ENCODE assay signal across 18 cellular contexts in genomic region chr1:113749402-113749801, GRCh38. TPM values are rescaled to one million over a fixed set of nuclear protein-coding genes. Genes with fewer than 3 reads are reported as not detected.
A peak's percentile ranks its signal among the peaks of the same experiment; 100 is the strongest.
DNase-seq lines count a peak whose midpoint lies in the region; ATAC-seq, FAIRE-seq and TF ChIP-seq lines count a peak whose summit lies in the region.
"Had no signal": no experiment of that assay in that cellular context is flagged by ENCODE, and none has a peak within 500 bp of the region (broad histone marks: within the 10 kb centered on the region; RNA-seq: fewer than 3 reads in every experiment).

No MANE protein-coding gene starts in this region.

- no peak overlapping the region for H3K4me2 ChIP-seq in K562 (ENCODE audit: insufficient read depth, low read length)
- no peak overlapping the region for H3K4me2 ChIP-seq in smooth muscle cell
- H3K4me2 ChIP-seq: GM23338 had no signal

- no peak for ATAC-seq in activated CD8-positive, alpha-beta T cell treated with anti-CD3 and anti-CD28 coated beads for 36 hours
- no peak for ATAC-seq in activated CD8-positive, alpha-beta T cell treated with anti-CD3 and anti-CD28 coated beads, Interleukin-2, amount 10 ng/mL, durations not matched to agents 7 days and 5 days
- ATAC-seq in K562, result peak; percentile 56
- no peak for ATAC-seq in stimulated activated naive B cell treated with anti-CD40 and anti-IgM and Interleukin-4, amounts not matched to agents 10 μg/mL and 1 μg/mL and 100 μg/mL, for 72 hours (replicated peaks)
- ATAC-seq in stimulated activated naive CD8-positive, alpha-beta T cell treated with anti-CD3 and anti-CD28 coated beads, Interleukin-15, amount 100 ng/mL, for 72 hours, result no peak
- ATAC-seq: GM23338, HCT116 had no signal

- H3K27me3 ChIP-seq in K562 (ENCODE audit: control insufficient read depth in 2 of 2, insufficient read depth in 2 of 2, low read length in 2 of 2) (no peaks in the 10 kb centered on the region), smooth muscle cell (ENCODE audit: low read depth) (no peaks in the 10 kb centered on the region)

- H3K4me3 ChIP-seq in K562 (no peak overlapping the region), smooth muscle cell (no peak overlapping the region)
- H3K4me3 ChIP-seq: GM23338 had no signal

- no TSS peak for BruUV-seq in K562 (replicated peaks; lab: Mats Ljungman, UMichigan)

- H3K9me3 ChIP-seq in K562 (replicated peaks; ENCODE audit: control insufficient read depth, insufficient read depth, low read depth, low read length) (no peaks in the 10 kb centered on the region), smooth muscle cell (replicated peaks; ENCODE audit: low read depth) (no peaks in the 10 kb centered on the region)

- H3K36me3 ChIP-seq in K562 (ENCODE audit: control insufficient read depth, insufficient read depth, low read length) (peaks cover 53% of the 10 kb centered on the region), smooth muscle cell (ENCODE audit: low read depth) (no peaks in the 10 kb centered on the region)

- CTCF ChIA-PET in activated CD8-positive, alpha-beta T cell treated with anti-CD3 and anti-CD28 coated beads for 36 hours (lab: Charles Lee), result no interaction called here
- CTCF ChIA-PET in activated CD8-positive, alpha-beta T cell treated with anti-CD3 and anti-CD28 coated beads, Interleukin-2, amount 10 ng/mL, durations not matched to agents 7 days and 5 days (lab: Charles Lee), result no interaction called here
- CTCF ChIA-PET in K562 (lab: Yijun Ruan, JAX; ENCODE audit: low intra/inter-chr PET ratio), result no interaction called here

- H3K4me1 ChIP-seq in K562 (replicated peaks in 1 of 2; ENCODE audit: control insufficient read depth in 2 of 2, insufficient read depth in 2 of 2, low read length in 2 of 2), result peaks cover 0 to 3% of the 10 kb centered on the region in 2 experiments; a peak in 1 of 5 replicates
- peaks cover 8% of the 10 kb centered on the region for H3K4me1 ChIP-seq in smooth muscle cell (ENCODE audit: low read depth)

- H3K27ac ChIP-seq in K562 (ENCODE audit: extremely low read depth, low read depth, low read length) (no peak overlapping the region), smooth muscle cell (ENCODE audit: low read depth) (peak overlapping the region; percentile 4)

- 27% methylated on average over 3 of the region's 3 CpGs for whole genome bisulfite sequencing in K562 (ENCODE audit: insufficient coverage, low coverage, missing lambda C conversion rate)
- 29% methylated on average over 3 of the region's 3 CpGs for WGBS in smooth muscle cell (ENCODE audit: low lambda C conversion rate)

- no peak for TF ChIP-seq POLR2A in K562 (conservative IDR thresholded peaks at IDR 0.05)

- TF ChIP-seq EP300 in K562 (IDR thresholded peaks at IDR 0.05; ENCODE audit: low read length), result no peak

- no peaks in the 10 kb centered on the region for H4K20me1 ChIP-seq in K562 (replicated peaks; ENCODE audit: control insufficient read depth, insufficient read depth, low read length)
- H4K20me1 ChIP-seq in smooth muscle cell (ENCODE audit: low read depth), result peaks cover under 1% of the 10 kb centered on the region

- H3K9me1 ChIP-seq in K562 (ENCODE audit: control insufficient read depth, insufficient read depth, low read length), result no peaks in the 10 kb centered on the region

- DNase-seq in activated CD8-positive, alpha-beta T cell treated with anti-CD3 and anti-CD28 coated beads for 36 hours, result no peak
- no peak for DNase-seq in activated CD8-positive, alpha-beta T cell treated with anti-CD3 and anti-CD28 coated beads, Interleukin-2, amount 10 ng/mL, durations not matched to agents 7 days and 5 days
- DNase-seq in K562 (ENCODE audit: extremely low read depth in 1 of 4, low spot score in 3 of 4) (peak; percentile 23 to 49 (median 32)), smooth muscle cell (lab: John Stamatoyannopoulos, UW; ENCODE audit: unreplicated experiment) (no peak)
- DNase-seq in stimulated activated naive B cell treated with anti-CD40 and anti-IgM and Interleukin-4, amounts not matched to agents 10 μg/mL and 1 μg/mL and 100 μg/mL, for 72 hours, result no peak
- DNase-seq in stimulated activated naive CD8-positive, alpha-beta T cell treated with anti-CD3 and anti-CD28 coated beads, Interleukin-15, amount 100 ng/mL, for 72 hours, result no peak
- DNase-seq: C1 segment of cervical spinal cord; Calu3; CD4-positive, alpha-beta memory T cell; COR-L47; DMS53; DMS79 treated with DMSO at 0.1 percent for 48 hours; GF-D8; H9 had no signal

- no peak overlapping the region for H3K4me3 Mint-ChIP-seq in activated CD8-positive, alpha-beta T cell treated with anti-CD3 and anti-CD28 coated beads for 36 hours
- H3K4me3 Mint-ChIP-seq in activated CD8-positive, alpha-beta T cell treated with anti-CD3 and anti-CD28 coated beads, Interleukin-2, amount 10 ng/mL, durations not matched to agents 7 days and 5 days, result no peak overlapping the region
- H3K4me3 Mint-ChIP-seq in stimulated activated naive B cell treated with anti-CD40 and anti-IgM and Interleukin-4, amounts not matched to agents 10 μg/mL and 1 μg/mL and 100 μg/mL, for 72 hours, result no peak overlapping the region
- H3K4me3 Mint-ChIP-seq in stimulated activated naive CD8-positive, alpha-beta T cell treated with anti-CD3 and anti-CD28 coated beads, Interleukin-15, amount 100 ng/mL, for 72 hours, result no peak overlapping the region
- H3K4me3 Mint-ChIP-seq: CD4-positive, alpha-beta memory T cell; GM23338; H9 had no signal

- POLR2A ChIA-PET in activated CD8-positive, alpha-beta T cell treated with anti-CD3 and anti-CD28 coated beads for 36 hours (lab: Charles Lee), result interaction anchor here (0.7 kb wide), 1 partner anchor 113 kb away, joined by 3 read pairs; no protein-coding TSS in a partner anchor
- POLR2A ChIA-PET in activated CD8-positive, alpha-beta T cell treated with anti-CD3 and anti-CD28 coated beads, Interleukin-2, amount 10 ng/mL, durations not matched to agents 7 days and 5 days (lab: Charles Lee), result no interaction called here
- POLR2A ChIA-PET in K562 (lab: Yijun Ruan, JAX), result interaction anchor here (0.5 to 4.0 kb wide), 5 partner anchors 9 to 675 kb away, joined by 3 to 27 read pairs (median 3); partner anchors contain the start of gene PHTF1

- H3K27me3 Mint-ChIP-seq in activated CD8-positive, alpha-beta T cell treated with anti-CD3 and anti-CD28 coated beads for 36 hours, result no peaks in the 10 kb centered on the region
- H3K27me3 Mint-ChIP-seq in activated CD8-positive, alpha-beta T cell treated with anti-CD3 and anti-CD28 coated beads, Interleukin-2, amount 10 ng/mL, durations not matched to agents 7 days and 5 days (ENCODE audit: low read depth), result no peaks in the 10 kb centered on the region
- H3K27me3 Mint-ChIP-seq in stimulated activated naive B cell treated with anti-CD40 and anti-IgM and Interleukin-4, amounts not matched to agents 10 μg/mL and 1 μg/mL and 100 μg/mL, for 72 hours, result no peaks in the 10 kb centered on the region
- no peaks in the 10 kb centered on the region for H3K27me3 Mint-ChIP-seq in stimulated activated naive CD8-positive, alpha-beta T cell treated with anti-CD3 and anti-CD28 coated beads, Interleukin-15, amount 100 ng/mL, for 72 hours
- H3K27me3 Mint-ChIP-seq: CD4-positive, alpha-beta memory T cell had no signal

- H3K79me2 ChIP-seq in K562 (ENCODE audit: control insufficient read depth, insufficient read depth, low read length) (no peaks in the 10 kb centered on the region), smooth muscle cell (ENCODE audit: low read depth) (peaks cover 31% of the 10 kb centered on the region)

- peak overlapping the region; percentile 34 for H3K27ac Mint-ChIP-seq in activated CD8-positive, alpha-beta T cell treated with anti-CD3 and anti-CD28 coated beads for 36 hours
- H3K27ac Mint-ChIP-seq in activated CD8-positive, alpha-beta T cell treated with anti-CD3 and anti-CD28 coated beads, Interleukin-2, amount 10 ng/mL, durations not matched to agents 7 days and 5 days, result no peak overlapping the region
- no peak overlapping the region for H3K27ac Mint-ChIP-seq in stimulated activated naive B cell treated with anti-CD40 and anti-IgM and Interleukin-4, amounts not matched to agents 10 μg/mL and 1 μg/mL and 100 μg/mL, for 72 hours
- no peak overlapping the region for H3K27ac Mint-ChIP-seq in stimulated activated naive CD8-positive, alpha-beta T cell treated with anti-CD3 and anti-CD28 coated beads, Interleukin-15, amount 100 ng/mL, for 72 hours
- H3K27ac Mint-ChIP-seq: GM23338 had no signal

- H2AFZ ChIP-seq in K562 (ENCODE audit: low read depth, low read length) (no peak overlapping the region), smooth muscle cell (ENCODE audit: low read depth) (no peak overlapping the region)
- H2AFZ ChIP-seq: GM23338 had no signal

- no peaks in the 10 kb centered on the region for H3K4me1 Mint-ChIP-seq in activated CD8-positive, alpha-beta T cell treated with anti-CD3 and anti-CD28 coated beads for 36 hours (ENCODE audit: low read depth)
- H3K4me1 Mint-ChIP-seq in activated CD8-positive, alpha-beta T cell treated with anti-CD3 and anti-CD28 coated beads, Interleukin-2, amount 10 ng/mL, durations not matched to agents 7 days and 5 days (ENCODE audit: low read depth), result peaks cover 3% of the 10 kb centered on the region
- peaks cover 6 to 16% of the 10 kb centered on the region in 2 donors for H3K4me1 Mint-ChIP-seq in stimulated activated naive B cell treated with anti-CD40 and anti-IgM and Interleukin-4, amounts not matched to agents 10 μg/mL and 1 μg/mL and 100 μg/mL, for 72 hours
- peaks cover 11% of the 10 kb centered on the region for H3K4me1 Mint-ChIP-seq in stimulated activated naive CD8-positive, alpha-beta T cell treated with anti-CD3 and anti-CD28 coated beads, Interleukin-15, amount 100 ng/mL, for 72 hours
- H3K4me1 Mint-ChIP-seq: GM23338 had no signal

- H3K9ac ChIP-seq in K562 (ENCODE audit: insufficient read depth in 1 of 2, low read depth in 2 of 2, low read length in 2 of 2) (no peak overlapping the region), smooth muscle cell (ENCODE audit: low read depth) (no peak overlapping the region)

- in situ Hi-C loops in K562 (cut with MboI), result no loop called here

- no peak for TF ChIP-seq RAD21 in K562 (CRISPR knock-in tag; conservative IDR thresholded peaks at IDR 0.05 in 1 of 2, IDR thresholded peaks at IDR 0.05 in 1 of 2)

- intact Hi-C loops in activated CD8-positive, alpha-beta T cell treated with anti-CD3 and anti-CD28 coated beads for 36 hours (cut with micrococcal nuclease), result no loop called here
- intact Hi-C loops in K562 (cut with micrococcal nuclease), result no loop called here

- no peak for FAIRE-seq in K562 (lab: Jason Lieb, UNC)
- FAIRE-seq: GM12891, GM18507 had no signal

- no peak for TF ChIP-seq CTCF in activated CD8-positive, alpha-beta T cell treated with anti-CD3 and anti-CD28 coated beads for 36 hours (IDR thresholded peaks at IDR 0.05)
- no peak for TF ChIP-seq CTCF in K562 (IDR thresholded peaks at IDR 0.05 in 2 of 3, conservative IDR thresholded peaks at IDR 0.05 in 1 of 3; ENCODE audit: insufficient read depth in 2 of 3, low read depth in 1 of 3, low read length in 3 of 3)
- TF ChIP-seq CTCF in smooth muscle cell (IDR thresholded peaks at IDR 0.05; ENCODE audit: borderline replicate concordance, insufficient read depth, poor library complexity, severe bottlenecking), result no peak

- H3K36me3 Mint-ChIP-seq in activated CD8-positive, alpha-beta T cell treated with anti-CD3 and anti-CD28 coated beads for 36 hours (ENCODE audit: low read depth), result peaks cover 11% of the 10 kb centered on the region
- H3K36me3 Mint-ChIP-seq in activated CD8-positive, alpha-beta T cell treated with anti-CD3 and anti-CD28 coated beads, Interleukin-2, amount 10 ng/mL, durations not matched to agents 7 days and 5 days (ENCODE audit: low read depth), result peaks cover 27% of the 10 kb centered on the region
- H3K36me3 Mint-ChIP-seq in stimulated activated naive B cell treated with anti-CD40 and anti-IgM and Interleukin-4, amounts not matched to agents 10 μg/mL and 1 μg/mL and 100 μg/mL, for 72 hours, result peaks cover 27 to 44% of the 10 kb centered on the region in 2 donors

- no peaks in the 10 kb centered on the region for H3K9me3 Mint-ChIP-seq in activated CD8-positive, alpha-beta T cell treated with anti-CD3 and anti-CD28 coated beads for 36 hours
- H3K9me3 Mint-ChIP-seq in activated CD8-positive, alpha-beta T cell treated with anti-CD3 and anti-CD28 coated beads, Interleukin-2, amount 10 ng/mL, durations not matched to agents 7 days and 5 days (ENCODE audit: insufficient read depth), result no peaks in the 10 kb centered on the region
- H3K9me3 Mint-ChIP-seq in stimulated activated naive B cell treated with anti-CD40 and anti-IgM and Interleukin-4, amounts not matched to agents 10 μg/mL and 1 μg/mL and 100 μg/mL, for 72 hours, result no peaks in the 10 kb centered on the region
- H3K9me3 Mint-ChIP-seq in stimulated activated naive CD8-positive, alpha-beta T cell treated with anti-CD3 and anti-CD28 coated beads, Interleukin-15, amount 100 ng/mL, for 72 hours, result no peaks in the 10 kb centered on the region
- H3K9me3 Mint-ChIP-seq: CD4-positive, alpha-beta memory T cell had no signal

- H3F3A ChIP-seq in smooth muscle cell (ENCODE audit: low read depth), result peaks cover 5% of the 10 kb centered on the region

RNA-seq across cellular contexts. Expression of gene PHTF1, which starts 9.9 kb away (rescaled TPM):
- total RNA-seq in activated CD8-positive, alpha-beta T cell treated with anti-CD3 and anti-CD28 coated beads for 36 hours, result 10 to 100 TPM; 13.1 to 14.4 TPM
- 10 to 100 TPM; 24.8 to 25.2 TPM for total RNA-seq in activated CD8-positive, alpha-beta T cell treated with anti-CD3 and anti-CD28 coated beads, Interleukin-2, amount 10 ng/mL, durations not matched to agents 7 days and 5 days
- 44.6 and 91.3 TPM in 2 replicates for total RNA-seq in K562 (2011; cell fraction: chromatin; rRNA removed; ENCODE audit: low replicate concordance)
- 26.8 and 37.5 TPM in 2 replicates for total RNA-seq in K562 (2011; cell fraction: nucleolus; rRNA removed)
- total RNA-seq in K562 (2011; cell fraction: nucleoplasm; rRNA removed), result 55.9 and 69.6 TPM in 2 replicates
- 20.4 and 20.6 TPM in 2 replicates for total RNA-seq in K562 (2014; rRNA removed)
- total RNA-seq in K562 (2014; rRNA removed; fragmentation: Illumina TruSeq; extraction: Trizol), result 28.8 and 32.0 TPM in 2 replicates
- 34.4 and 36.2 TPM in 2 replicates for total RNA-seq in K562 (2015; rRNA removed; fragmentation: Illumina TruSeq; extraction: Trizol)
- total RNA-seq in K562 (2021), result 26.9 and 28.8 TPM in 2 replicates
- polyA plus RNA-seq in K562 (2011; rRNA removed), result 14.7 and 23.0 TPM in 2 replicates
- polyA plus RNA-seq in K562 (2011; cell fraction: cytosol; rRNA removed), result 9.9 and 11.3 TPM in 2 replicates
- polyA plus RNA-seq in K562 (2011; cell fraction: nucleus; rRNA removed), result 12.9 and 14.7 TPM in 2 replicates
- 22.7 and 25.8 TPM in 2 replicates for polyA plus RNA-seq in K562 (2012)
- 20.7 and 22.5 TPM in 2 replicates for polyA plus RNA-seq in K562 (2014; fragmentation: Illumina TruSeq; extraction: Trizol)
- 10 to 100 TPM in 1 of 2 experiments, 1 to 10 TPM in 1; 8.4 to 10.8 TPM for polyA plus RNA-seq in K562 (2014; fragmentation: Nextera tagmentation; extraction: Ambion mirVana)
- polyA plus RNA-seq in K562 (2014; rRNA removed), result 20.9 and 23.8 TPM in 2 replicates
- polyA minus RNA-seq in K562 (2011; rRNA and poly(A)+ RNA removed), result 23.9 and 29.9 TPM in 2 replicates
- polyA minus RNA-seq in K562 (2011; cell fraction: cytosol; rRNA and poly(A)+ RNA removed), result 11.5 and 15.3 TPM in 2 replicates
- polyA minus RNA-seq in K562 (2011; cell fraction: nucleus; rRNA and poly(A)+ RNA removed), result 25.3 and 30.5 TPM in 2 replicates
- total RNA-seq in smooth muscle cell, result 25.4 and 34.8 TPM in 2 replicates
- polyA plus RNA-seq in smooth muscle cell, result 19.7 and 23.9 TPM in 2 replicates

Comparison
In these comparisons a context has a peak if more than half of its experiments do, and no peak if none do; other contexts are left out.
1. DNase-seq: peak in K562 (4 of 4); none in activated CD8-positive, alpha-beta T cell treated with anti-CD3 and anti-CD28 coated beads for 36 hours (single experiment), activated CD8-positive, alpha-beta T cell treated with anti-CD3 and anti-CD28 coated beads, Interleukin-2, amount 10 ng/mL, durations not matched to agents 7 days and 5 days (single experiment), smooth muscle cell (single experiment), stimulated activated naive B cell treated with anti-CD40 and anti-IgM and Interleukin-4, amounts not matched to agents 10 μg/mL and 1 μg/mL and 100 μg/mL, for 72 hours (single experiment) and stimulated activated naive CD8-positive, alpha-beta T cell treated with anti-CD3 and anti-CD28 coated beads, Interleukin-15, amount 100 ng/mL, for 72 hours (0 of 2).